Comparison of ENCODE assay signal across 8 cellular contexts in genomic region chr11:119580751-119581150, GRCh38.
"Had no signal": no experiment of that assay in that cellular context is flagged by ENCODE, and none has a peak within 500 bp of the region (broad histone marks: within the 10 kb centered on the region; RNA-seq: fewer than 3 reads in every experiment).

No MANE protein-coding gene starts in this region.

- H3K9me3 ChIP-seq: HAP-1 had no signal

- H3K36me3 ChIP-seq: HAP-1 had no signal

- H2AFZ ChIP-seq: GM23338 had no signal

- ATAC-seq: GM23338, HCT116 had no signal

- H3K27ac ChIP-seq: HL-60, KMS-11 had no signal

- H3K4me3 ChIP-seq: GM23338, HAP-1 had no signal

- H3K4me2 ChIP-seq: GM23338, KMS-11 had no signal

- H3K9ac ChIP-seq: KMS-11 had no signal

- DNase-seq: H7, IMR-90, KBM-7 had no signal
